In genomic region chr15:73994419-73994883, GRCh38 we compare ENCODE assay signal across 8 cellular contexts. TPM values are rescaled to one million over a fixed set of nuclear protein-coding genes. Genes with fewer than 3 reads are reported as not detected.
DNase-seq lines count a peak whose midpoint lies in the region; TF ChIP-seq lines count a peak whose summit lies in the region.

Gene PML, plus strand, starts transcription at chr15:73994716. Its CDS starts 97 bp downstream, at chr15:73994813.

- H4K20me1 ChIP-seq in SK-N-SH (ENCODE audit: insufficient read depth) = no peaks in the 10 kb centered on the region; the same call in 1 of the 2 replicates

- CTCF ChIA-PET in SK-N-SH (lab: Yijun Ruan, JAX) = interaction anchor here (0.8 to 5.1 kb wide), 8 partner anchors 9 to 120 kb away, joined by 3 to 37 read pairs (median 4); no protein-coding TSS in a partner anchor

- DNase-seq in GF-D8 (lab: John Stamatoyannopoulos, UW) = peak; percentile 93
- DNase-seq in HFF-Myc (ENCODE audit: extremely low read depth, low read depth) = peak; percentile 80
- peak; percentile 96 for DNase-seq in NB4 (ENCODE audit: low read depth)
- DNase-seq in SK-N-SH = peak; percentile 96
- DNase-seq in activated naive CD4-positive, alpha-beta T cell treated with anti-CD3 and anti-CD28 coated beads, Interleukin-2, amount 50 U/mL, for 16 hours = peak; percentile 90
- peak; percentile 95 for DNase-seq in germinal center (ENCODE audit: low spot score)
- peak; percentile 43 to 97 (median 90) for DNase-seq in nucleus accumbens (lab: John Stamatoyannopoulos, UW)
- DNase-seq in suprapubic skin (ENCODE audit: low spot score in 2 of 2) = peak; percentile 98

- H3K79me2 ChIP-seq in SK-N-SH (ENCODE audit: insufficient read depth) = peaks cover 56% of the 10 kb centered on the region

- peak within 1 kb of the TSS; percentile 74 for H2AFZ ChIP-seq in SK-N-SH (ENCODE audit: low read depth)

- no peak for TF ChIP-seq CTCF in HFF-Myc (IDR thresholded peaks at IDR 0.05; ENCODE audit: low read depth, low read length, missing control alignments)
- TF ChIP-seq CTCF in NB4 (IDR thresholded peaks at IDR 0.05; ENCODE audit: low read depth, low read length) = no peak
- no peak for TF ChIP-seq CTCF in SK-N-SH (IDR thresholded peaks at IDR 0.05)
- TF ChIP-seq CTCF in suprapubic skin (IDR thresholded peaks at IDR 0.05) = no peak

- POLR2A ChIA-PET in SK-N-SH (lab: Yijun Ruan, JAX) = interaction anchor here (0.6 to 1.4 kb wide), 2 partner anchors 11 to 303 kb away, joined by 4 to 5 read pairs; no protein-coding TSS in a partner anchor

- under 1% methylated on average over 23 of the region's 26 CpGs for WGBS in SK-N-SH (ENCODE audit: low lambda C conversion rate)
- under 1% methylated on average over 26 of the region's 26 CpGs for WGBS in suprapubic skin

- H3K4me3 ChIP-seq in HFF-Myc (replicated peaks; ENCODE audit: low read depth, low read length) = peak within 1 kb of the TSS; percentile 83
- peak within 1 kb of the TSS; percentile 85 for H3K4me3 ChIP-seq in NB4 (ENCODE audit: low read depth, low read length)
- H3K4me3 ChIP-seq in SK-N-SH (ENCODE audit: low read depth in 2 of 2, low read length in 1 of 2) = peak within 1 kb of the TSS; percentile 82 to 96
- peak within 1 kb of the TSS; percentile 85 for H3K4me3 ChIP-seq in suprapubic skin

- no peaks in the 10 kb centered on the region for H3K9me3 ChIP-seq in SK-N-SH
- H3K9me3 ChIP-seq in suprapubic skin = no peaks in the 10 kb centered on the region

- H3K36me3 ChIP-seq in SK-N-SH (replicated peaks in 1 of 2; ENCODE audit: control insufficient read depth in 1 of 2, insufficient read depth in 2 of 2, low read length in 1 of 2) = peaks cover 9 to 16% of the 10 kb centered on the region in 2 experiments
- peaks cover 5% of the 10 kb centered on the region for H3K36me3 ChIP-seq in suprapubic skin

- H3F3A ChIP-seq in SK-N-SH (replicated peaks; ENCODE audit: insufficient read depth) = peaks cover 17% of the 10 kb centered on the region

- peak; percentile 60 for TF ChIP-seq POLR2A in NB4 (IDR thresholded peaks at IDR 0.05; ENCODE audit: extremely low read depth, insufficient read length)
- no peak for TF ChIP-seq POLR2A in suprapubic skin (IDR thresholded peaks at IDR 0.05)

- no peaks in the 10 kb centered on the region for H3K9me2 ChIP-seq in SK-N-SH

- H3K27me3 ChIP-seq in SK-N-SH (ENCODE audit: insufficient read depth) = no peaks in the 10 kb centered on the region
- no peaks in the 10 kb centered on the region for H3K27me3 ChIP-seq in suprapubic skin

- TF ChIP-seq EP300 in SK-N-SH (IDR thresholded peaks at IDR 0.05; ENCODE audit: borderline replicate concordance in 1 of 2, low read depth in 1 of 2, low read length in 1 of 2) (no peak), suprapubic skin (IDR thresholded peaks at IDR 0.05) (no peak)

- H3K27ac ChIP-seq in SK-N-SH (ENCODE audit: low read depth in 2 of 2, low read length in 1 of 2) (peak within 1 kb of the TSS; percentile 61 to 88), suprapubic skin (peak within 1 kb of the TSS; percentile 96)

- peak within 1 kb of the TSS; percentile 94 for H3K4me2 ChIP-seq in SK-N-SH

- H3K4me1 ChIP-seq in SK-N-SH (ENCODE audit: control insufficient read depth in 1 of 2, insufficient read depth in 2 of 2, low read depth in 1 of 2, low read length in 1 of 2) = peaks cover 32 to 35% of the 10 kb centered on the region in 2 experiments; a peak in 3 of 4 replicates
- peaks cover 80% of the 10 kb centered on the region for H3K4me1 ChIP-seq in suprapubic skin

- TF ChIP-seq RAD21 in SK-N-SH (IDR thresholded peaks at IDR 0.05; ENCODE audit: low read length) = no peak

- H3K9ac ChIP-seq in SK-N-SH = peak within 1 kb of the TSS; percentile 84

TF ChIP-seq in SK-N-SH, 30 proteins besides CTCF, POLR2A, EP300 and RAD21 (continues in another document):
- TF ChIP-seq SMC3 (IDR thresholded peaks at IDR 0.05; ENCODE audit: low read depth, low read length) = no peak
- 0 out of 2 replicates have a peak, but pooled peaks have one; percentile 32 for TF ChIP-seq SIN3A (IDR thresholded peaks at IDR 0.05; ENCODE audit: borderline replicate concordance, low read depth, low read length)
- no peak for TF ChIP-seq REST (IDR thresholded peaks at IDR 0.05; ENCODE audit: low read depth, low read length)
- TF ChIP-seq PBX3 (IDR thresholded peaks at IDR 0.05) = no peak
- peak; percentile 93 for TF ChIP-seq MXI1 (IDR thresholded peaks at IDR 0.05; ENCODE audit: low read depth, low read length)
- peak; percentile 75 for TF ChIP-seq TAF1 (IDR thresholded peaks at IDR 0.05; ENCODE audit: borderline replicate concordance, low read depth, low read length)
- TF ChIP-seq TCF12 (IDR thresholded peaks at IDR 0.05) = no peak
- TF ChIP-seq GATA2 (CRISPR knock-in tag; IDR thresholded peaks at IDR 0.05) = no peak
- TF ChIP-seq USF2 (IDR thresholded peaks at IDR 0.05; ENCODE audit: borderline replicate concordance, low read depth, low read length) = no peak
- no peak for TF ChIP-seq YY1 (IDR thresholded peaks at IDR 0.05; ENCODE audit: low read depth)
- TF ChIP-seq IRF3 (IDR thresholded peaks at IDR 0.05; ENCODE audit: low read depth, low read length) = no peak
- no peak for TF ChIP-seq CHD2 (IDR thresholded peaks at IDR 0.05; ENCODE audit: low read length, partially characterized antibody)
- peak; percentile 96 for TF ChIP-seq POLR2AphosphoS5 (IDR thresholded peaks at IDR 0.05; ENCODE audit: low read depth, low read length)
- no peak for TF ChIP-seq FOXM1 (IDR thresholded peaks at IDR 0.05; ENCODE audit: low read depth)
- 0 out of 2 replicates have a peak, but pooled peaks have one; percentile 26 for TF ChIP-seq MAX (IDR thresholded peaks at IDR 0.05; ENCODE audit: low read depth)
- no peak for TF ChIP-seq FOSL2 (IDR thresholded peaks at IDR 0.05; ENCODE audit: borderline replicate concordance, low read depth)
- peak; percentile 48; the same call in 1 of the 2 replicates for TF ChIP-seq ELF1 (IDR thresholded peaks at IDR 0.05)
- TF ChIP-seq MEF2A (IDR thresholded peaks at IDR 0.05; ENCODE audit: borderline replicate concordance, low read depth) = no peak
- TF ChIP-seq TEAD4 (IDR thresholded peaks at IDR 0.05; ENCODE audit: borderline replicate concordance, insufficient read depth) = no peak
- peak; percentile 68 for TF ChIP-seq GABPA (IDR thresholded peaks at IDR 0.05; ENCODE audit: low read depth)

RNA-seq across cellular contexts. Expression of gene PML, which starts in this region (rescaled TPM):
- 14.0 and 18.4 TPM in 2 replicates for polyA plus RNA-seq in SK-N-SH (2012; rRNA removed)
- polyA plus RNA-seq in SK-N-SH (2012; cell fraction: cytosol; rRNA removed) = 7.9 and 12.9 TPM in 2 replicates
- 48.3 and 66.5 TPM in 2 replicates for polyA plus RNA-seq in SK-N-SH (2012; cell fraction: nucleus; rRNA removed)
- total RNA-seq in suprapubic skin = 100 to 1,000 TPM in 1 of 4 donors, 10 to 100 TPM in 3; 59.2 to 111 (median 82.5) TPM

Comparison
In these comparisons a context has a peak if more than half of its experiments do, and no peak if none do; other contexts are left out.
1. Peak in every context shown above with its lines: DNase-seq, H3K4me3 ChIP-seq and H3K27ac ChIP-seq.